In genomic region chr1:17236779-17237601, GRCh38 we compare ENCODE assay signal across 1 cellular context.
TF ChIP-seq lines count a peak whose summit lies in the region.

No MANE protein-coding gene starts in this region.

TF ChIP-seq in K562, 482 proteins besides CTCF, POLR2A, EP300 and RAD21 (continued from another document):
- TF ChIP-seq, protein P1, sequence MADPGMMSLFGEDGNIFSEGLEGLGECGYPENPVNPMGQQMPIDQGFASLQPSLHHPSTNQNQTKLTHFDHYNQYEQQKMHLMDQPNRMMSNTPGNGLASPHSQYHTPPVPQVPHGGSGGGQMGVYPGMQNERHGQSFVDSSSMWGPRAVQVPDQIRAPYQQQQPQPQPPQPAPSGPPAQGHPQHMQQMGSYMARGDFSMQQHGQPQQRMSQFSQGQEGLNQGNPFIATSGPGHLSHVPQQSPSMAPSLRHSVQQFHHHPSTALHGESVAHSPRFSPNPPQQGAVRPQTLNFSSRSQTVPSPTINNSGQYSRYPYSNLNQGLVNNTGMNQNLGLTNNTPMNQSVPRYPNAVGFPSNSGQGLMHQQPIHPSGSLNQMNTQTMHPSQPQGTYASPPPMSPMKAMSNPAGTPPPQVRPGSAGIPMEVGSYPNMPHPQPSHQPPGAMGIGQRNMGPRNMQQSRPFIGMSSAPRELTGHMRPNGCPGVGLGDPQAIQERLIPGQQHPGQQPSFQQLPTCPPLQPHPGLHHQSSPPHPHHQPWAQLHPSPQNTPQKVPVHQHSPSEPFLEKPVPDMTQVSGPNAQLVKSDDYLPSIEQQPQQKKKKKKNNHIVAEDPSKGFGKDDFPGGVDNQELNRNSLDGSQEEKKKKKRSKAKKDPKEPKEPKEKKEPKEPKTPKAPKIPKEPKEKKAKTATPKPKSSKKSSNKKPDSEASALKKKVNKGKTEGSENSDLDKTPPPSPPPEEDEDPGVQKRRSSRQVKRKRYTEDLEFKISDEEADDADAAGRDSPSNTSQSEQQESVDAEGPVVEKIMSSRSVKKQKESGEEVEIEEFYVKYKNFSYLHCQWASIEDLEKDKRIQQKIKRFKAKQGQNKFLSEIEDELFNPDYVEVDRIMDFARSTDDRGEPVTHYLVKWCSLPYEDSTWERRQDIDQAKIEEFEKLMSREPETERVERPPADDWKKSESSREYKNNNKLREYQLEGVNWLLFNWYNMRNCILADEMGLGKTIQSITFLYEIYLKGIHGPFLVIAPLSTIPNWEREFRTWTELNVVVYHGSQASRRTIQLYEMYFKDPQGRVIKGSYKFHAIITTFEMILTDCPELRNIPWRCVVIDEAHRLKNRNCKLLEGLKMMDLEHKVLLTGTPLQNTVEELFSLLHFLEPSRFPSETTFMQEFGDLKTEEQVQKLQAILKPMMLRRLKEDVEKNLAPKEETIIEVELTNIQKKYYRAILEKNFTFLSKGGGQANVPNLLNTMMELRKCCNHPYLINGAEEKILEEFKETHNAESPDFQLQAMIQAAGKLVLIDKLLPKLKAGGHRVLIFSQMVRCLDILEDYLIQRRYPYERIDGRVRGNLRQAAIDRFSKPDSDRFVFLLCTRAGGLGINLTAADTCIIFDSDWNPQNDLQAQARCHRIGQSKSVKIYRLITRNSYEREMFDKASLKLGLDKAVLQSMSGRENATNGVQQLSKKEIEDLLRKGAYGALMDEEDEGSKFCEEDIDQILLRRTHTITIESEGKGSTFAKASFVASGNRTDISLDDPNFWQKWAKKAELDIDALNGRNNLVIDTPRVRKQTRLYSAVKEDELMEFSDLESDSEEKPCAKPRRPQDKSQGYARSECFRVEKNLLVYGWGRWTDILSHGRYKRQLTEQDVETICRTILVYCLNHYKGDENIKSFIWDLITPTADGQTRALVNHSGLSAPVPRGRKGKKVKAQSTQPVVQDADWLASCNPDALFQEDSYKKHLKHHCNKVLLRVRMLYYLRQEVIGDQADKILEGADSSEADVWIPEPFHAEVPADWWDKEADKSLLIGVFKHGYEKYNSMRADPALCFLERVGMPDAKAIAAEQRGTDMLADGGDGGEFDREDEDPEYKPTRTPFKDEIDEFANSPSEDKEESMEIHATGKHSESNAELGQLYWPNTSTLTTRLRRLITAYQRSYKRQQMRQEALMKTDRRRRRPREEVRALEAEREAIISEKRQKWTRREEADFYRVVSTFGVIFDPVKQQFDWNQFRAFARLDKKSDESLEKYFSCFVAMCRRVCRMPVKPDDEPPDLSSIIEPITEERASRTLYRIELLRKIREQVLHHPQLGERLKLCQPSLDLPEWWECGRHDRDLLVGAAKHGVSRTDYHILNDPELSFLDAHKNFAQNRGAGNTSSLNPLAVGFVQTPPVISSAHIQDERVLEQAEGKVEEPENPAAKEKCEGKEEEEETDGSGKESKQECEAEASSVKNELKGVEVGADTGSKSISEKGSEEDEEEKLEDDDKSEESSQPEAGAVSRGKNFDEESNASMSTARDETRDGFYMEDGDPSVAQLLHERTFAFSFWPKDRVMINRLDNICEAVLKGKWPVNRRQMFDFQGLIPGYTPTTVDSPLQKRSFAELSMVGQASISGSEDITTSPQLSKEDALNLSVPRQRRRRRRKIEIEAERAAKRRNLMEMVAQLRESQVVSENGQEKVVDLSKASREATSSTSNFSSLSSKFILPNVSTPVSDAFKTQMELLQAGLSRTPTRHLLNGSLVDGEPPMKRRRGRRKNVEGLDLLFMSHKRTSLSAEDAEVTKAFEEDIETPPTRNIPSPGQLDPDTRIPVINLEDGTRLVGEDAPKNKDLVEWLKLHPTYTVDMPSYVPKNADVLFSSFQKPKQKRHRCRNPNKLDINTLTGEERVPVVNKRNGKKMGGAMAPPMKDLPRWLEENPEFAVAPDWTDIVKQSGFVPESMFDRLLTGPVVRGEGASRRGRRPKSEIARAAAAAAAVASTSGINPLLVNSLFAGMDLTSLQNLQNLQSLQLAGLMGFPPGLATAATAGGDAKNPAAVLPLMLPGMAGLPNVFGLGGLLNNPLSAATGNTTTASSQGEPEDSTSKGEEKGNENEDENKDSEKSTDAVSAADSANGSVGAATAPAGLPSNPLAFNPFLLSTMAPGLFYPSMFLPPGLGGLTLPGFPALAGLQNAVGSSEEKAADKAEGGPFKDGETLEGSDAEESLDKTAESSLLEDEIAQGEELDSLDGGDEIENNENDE (IDR thresholded peaks at IDR 0.05; ENCODE audit: low read depth, low read length), result no peak
- TF ChIP-seq MAFK (IDR thresholded peaks at IDR 0.05; ENCODE audit: low read length) (peak; percentile 49; the same call in 1 of the 2 replicates), RCOR1 (IDR thresholded peaks at IDR 0.05; ENCODE audit: borderline replicate concordance in 1 of 2, low read depth in 2 of 2, low read length in 2 of 2) (peak in 1 of 2 experiments; percentile 62; a peak in 2 of 4 replicates), KLF13 (tag; IDR thresholded peaks at IDR 0.05; ENCODE audit: borderline replicate concordance, low read depth) (0 out of 2 replicates have a peak, but pooled peaks have one; percentile 43), ZNF586 (CRISPR knock-in tag; conservative IDR thresholded peaks at IDR 0.05) (no peak), SIN3B (IDR thresholded peaks at IDR 0.05; ENCODE audit: low read depth) (no peak), ATF3 (IDR thresholded peaks at IDR 0.05) (peak; percentile 66), ATF3 (CRISPR knock-in tag; conservative IDR thresholded peaks at IDR 0.05) (no peak), ZC3H8 (IDR thresholded peaks at IDR 0.05) (no peak), ARID2 (IDR thresholded peaks at IDR 0.05) (peak; percentile 85), CTBP1 (IDR thresholded peaks at IDR 0.05; ENCODE audit: borderline replicate concordance) (peak; percentile 71), EWSR1 (IDR thresholded peaks at IDR 0.05; ENCODE audit: borderline replicate concordance, low read depth, partially characterized antibody) (no peak), DPF2 (IDR thresholded peaks at IDR 0.05) (no peak)
